17 cellular contexts compared by ENCODE assay signal in the genomic region with DNA sequence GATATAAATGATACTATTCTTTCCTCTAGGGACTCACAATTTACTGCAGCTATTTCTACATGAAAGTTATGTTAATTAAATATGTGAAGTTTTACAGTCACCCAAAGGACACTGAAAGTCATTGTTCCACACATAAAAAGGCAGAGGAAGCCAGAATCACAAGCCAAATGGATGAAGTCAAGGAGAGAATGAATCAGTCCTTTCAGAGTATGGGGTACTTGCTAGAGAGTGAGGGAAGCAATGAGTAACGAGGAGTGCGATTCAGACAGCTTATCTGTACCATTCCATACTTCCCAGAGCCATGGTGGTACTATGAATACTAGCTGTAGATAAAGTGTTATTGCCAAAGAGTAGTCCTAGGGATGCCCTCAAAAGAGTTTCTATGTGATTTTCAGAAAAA. TPM values are rescaled to one million over a fixed set of nuclear protein-coding genes. Genes with fewer than 3 reads are reported as not detected.
A peak's percentile ranks its signal among the peaks of the same experiment; 100 is the strongest.
DNase-seq lines count a peak whose midpoint lies in the region; ATAC-seq and TF ChIP-seq lines count a peak whose summit lies in the region.
"Had no signal": no experiment of that assay in that cellular context is flagged by ENCODE, and none has a peak within 500 bp of the region (broad histone marks: within the 10 kb centered on the region; RNA-seq: fewer than 3 reads in every experiment).

No MANE protein-coding gene starts in this region.

- no peak overlapping the region for H3K4me3 ChIP-seq in choroid plexus epithelial cell (ENCODE audit: low read depth, low read length)
- H3K4me3 ChIP-seq in tibial nerve: no peak overlapping the region
- H3K4me3 ChIP-seq: GM23338, left lung, pancreas had no signal

- DNase-seq in activated naive CD8-positive, alpha-beta T cell treated with anti-CD3 and anti-CD28 coated beads for 36 hours: no peak
- no peak for DNase-seq in activated naive CD8-positive, alpha-beta T cell treated with anti-CD3 and anti-CD28 coated beads, Interleukin-2, amount 50 U/mL, for 24 hours
- DNase-seq in choroid plexus epithelial cell (ENCODE audit: low read depth) (peak; percentile 59), lung microvascular endothelial cell (ENCODE audit: low read depth in 2 of 2) (peak; percentile 74 to 77), tibial nerve (ENCODE audit: low spot score in 2 of 2) (no peak), NCI-H1930 (lab: John Stamatoyannopoulos, UW) (no peak), DMS 273 treated with DMSO at 0.1 percent for 48 hours (lab: John Stamatoyannopoulos, UW) (no peak)
- DNase-seq in stimulated activated CD4-positive, alpha-beta T cell treated with anti-CD3 and anti-CD28 coated beads, Interleukin-15, amount 100 ng/mL, for 24 hours: no peak
- DNase-seq: activated B cell treated with CpG ODN at 0.5 μM for 24 hours; activated T-cell treated with anti-CD3 and anti-CD28 coated beads, Interleukin-2, amount 50 U/mL, for 48 hours; left lung; NCI-H524; pancreas; SIG-M5; stimulated activated CD4-positive, alpha-beta T cell treated with anti-CD3 and anti-CD28 coated beads, Interleukin-2, amount 100 ng/mL, for 48 hours had no signal

- H3K36me3 Mint-ChIP-seq in activated naive CD8-positive, alpha-beta T cell treated with anti-CD3 and anti-CD28 coated beads for 36 hours: no peaks in the 10 kb centered on the region
- no peaks in the 10 kb centered on the region for H3K36me3 Mint-ChIP-seq in activated naive CD8-positive, alpha-beta T cell treated with anti-CD3 and anti-CD28 coated beads, Interleukin-2, amount 50 U/mL, for 24 hours (ENCODE audit: low read depth)

- no peaks in the 10 kb centered on the region for H3K27me3 ChIP-seq in tibial nerve
- H3K27me3 ChIP-seq: left lung, pancreas had no signal

- H3K36me3 ChIP-seq in tibial nerve: no peaks in the 10 kb centered on the region
- H3K36me3 ChIP-seq: pancreas had no signal

- TF ChIP-seq EP300 in tibial nerve (IDR thresholded peaks at IDR 0.05): peak in 1 of 2 donors; percentile 72

- no peak for ATAC-seq in activated naive CD8-positive, alpha-beta T cell treated with anti-CD3 and anti-CD28 coated beads, Interleukin-2, amount 50 U/mL, for 24 hours
- ATAC-seq: GM23338, pancreas had no signal

- TF ChIP-seq POLR2A in tibial nerve (IDR thresholded peaks at IDR 0.05): no peak

- no peaks in the 10 kb centered on the region for H3K9me3 ChIP-seq in tibial nerve
- H3K9me3 ChIP-seq: left lung, pancreas had no signal

- TF ChIP-seq CTCF in choroid plexus epithelial cell (conservative IDR thresholded peaks at IDR 0.05; ENCODE audit: low read depth, low read length) (no peak), tibial nerve (IDR thresholded peaks at IDR 0.05) (no peak)

- H3K4me1 ChIP-seq in tibial nerve: peaks cover 0 to 81% (median 22%) of the 10 kb centered on the region in 4 donors

- peak overlapping the region; percentile 52 for H3K27ac Mint-ChIP-seq in activated naive CD8-positive, alpha-beta T cell treated with anti-CD3 and anti-CD28 coated beads for 36 hours
- H3K27ac Mint-ChIP-seq in activated naive CD8-positive, alpha-beta T cell treated with anti-CD3 and anti-CD28 coated beads, Interleukin-2, amount 50 U/mL, for 24 hours: no peak overlapping the region
- H3K27ac Mint-ChIP-seq: activated B cell treated with CpG ODN at 0.5 μM for 24 hours, GM23338 had no signal

- peaks cover 22% of the 10 kb centered on the region for H3K27me3 Mint-ChIP-seq in activated naive CD8-positive, alpha-beta T cell treated with anti-CD3 and anti-CD28 coated beads for 36 hours
- H3K27me3 Mint-ChIP-seq in activated naive CD8-positive, alpha-beta T cell treated with anti-CD3 and anti-CD28 coated beads, Interleukin-2, amount 50 U/mL, for 24 hours: peaks cover 5% of the 10 kb centered on the region
- H3K27me3 Mint-ChIP-seq: activated B cell treated with CpG ODN at 0.5 μM for 24 hours had no signal

- no peak overlapping the region for H3K4me3 Mint-ChIP-seq in activated naive CD8-positive, alpha-beta T cell treated with anti-CD3 and anti-CD28 coated beads for 36 hours
- H3K4me3 Mint-ChIP-seq in activated naive CD8-positive, alpha-beta T cell treated with anti-CD3 and anti-CD28 coated beads, Interleukin-2, amount 50 U/mL, for 24 hours: no peak overlapping the region
- H3K4me3 Mint-ChIP-seq: activated B cell treated with CpG ODN at 0.5 μM for 24 hours; central memory CD8-positive, alpha-beta T cell; GM23338 had no signal

- 46 to 54% methylated on average over 2 of the region's 2 CpGs for WGBS in tibial nerve, 2 donors

- H3K9me3 Mint-ChIP-seq in activated naive CD8-positive, alpha-beta T cell treated with anti-CD3 and anti-CD28 coated beads for 36 hours: no peaks in the 10 kb centered on the region
- H3K9me3 Mint-ChIP-seq in activated naive CD8-positive, alpha-beta T cell treated with anti-CD3 and anti-CD28 coated beads, Interleukin-2, amount 50 U/mL, for 24 hours: no peaks in the 10 kb centered on the region
- H3K9me3 Mint-ChIP-seq: activated B cell treated with CpG ODN at 0.5 μM for 24 hours; central memory CD8-positive, alpha-beta T cell; GM23338 had no signal

- peak overlapping the region; percentile 46 to 91 (median 75) for H3K27ac ChIP-seq in tibial nerve

- peaks cover 22% of the 10 kb centered on the region for H3K4me1 Mint-ChIP-seq in activated naive CD8-positive, alpha-beta T cell treated with anti-CD3 and anti-CD28 coated beads for 36 hours
- peaks cover 12% of the 10 kb centered on the region for H3K4me1 Mint-ChIP-seq in activated naive CD8-positive, alpha-beta T cell treated with anti-CD3 and anti-CD28 coated beads, Interleukin-2, amount 50 U/mL, for 24 hours
- H3K4me1 Mint-ChIP-seq: activated B cell treated with CpG ODN at 0.5 μM for 24 hours; central memory CD8-positive, alpha-beta T cell; GM23338 had no signal

RNA-seq across cellular contexts. Expression of a gene that starts 16.8 kb away (rescaled TPM):
- under 1 TPM; 0.28 to 0.58 TPM for total RNA-seq in activated naive CD8-positive, alpha-beta T cell treated with anti-CD3 and anti-CD28 coated beads for 36 hours
- total RNA-seq in lung microvascular endothelial cell: 24.8 and 30.8 TPM in 2 replicates
- total RNA-seq in tibial nerve: 10 to 100 TPM in 2 of 4 donors, 1 to 10 TPM in 2; 9.2 to 54.6 (median 10.1) TPM
- total RNA-seq: activated B cell treated with CpG ODN at 0.5 μM for 24 hours had no signal

Comparison
In these comparisons a context has a peak if more than half of its experiments do, and no peak if none do; other contexts are left out.
1. DNase-seq: peak in choroid plexus epithelial cell (single experiment) and lung microvascular endothelial cell (2 of 2); none in activated naive CD8-positive, alpha-beta T cell treated with anti-CD3 and anti-CD28 coated beads for 36 hours (single experiment), activated naive CD8-positive, alpha-beta T cell treated with anti-CD3 and anti-CD28 coated beads, Interleukin-2, amount 50 U/mL, for 24 hours (single experiment), tibial nerve (0 of 2), stimulated activated CD4-positive, alpha-beta T cell treated with anti-CD3 and anti-CD28 coated beads, Interleukin-15, amount 100 ng/mL, for 24 hours (single experiment), NCI-H1930 (0 of 2) and DMS 273 treated with DMSO at 0.1 percent for 48 hours (single experiment).
2. RNA of a gene that starts 16.8 kb away (total RNA-seq): 24.8 to 30.8 TPM in lung microvascular endothelial cell and 9.2 to 54.6 TPM in tibial nerve; 0.28 to 0.58 TPM in activated naive CD8-positive, alpha-beta T cell treated with anti-CD3 and anti-CD28 coated beads for 36 hours; every median in the first group is over 4 times any median in the second.